Comparison of ENCODE assay signal across 1 cellular context in genomic region chr1:161001537-161001936, GRCh38.
TF ChIP-seq lines count a peak whose summit lies in the region.

No MANE protein-coding gene starts in this region.

TF ChIP-seq in HEK293, 187 proteins besides CTCF, POLR2A, EP300 and RAD21 (continued from another document):
- no peak for TF ChIP-seq ZSCAN18 (tag by site-specific recombination; IDR thresholded peaks at IDR 0.05)
- 0 out of 2 replicates have a peak, but pooled peaks have one; percentile 22 for TF ChIP-seq REPIN1 (tag by site-specific recombination; IDR thresholded peaks at IDR 0.05; ENCODE audit: low read depth)
- TF ChIP-seq ZBTB10 (tag by site-specific recombination; IDR thresholded peaks at IDR 0.05), result no peak
- peak; percentile 60 for TF ChIP-seq ZBTB17 (tag by site-specific recombination; IDR thresholded peaks at IDR 0.05)
